ENCODE assay signal across 1 cellular context in the genomic region with DNA sequence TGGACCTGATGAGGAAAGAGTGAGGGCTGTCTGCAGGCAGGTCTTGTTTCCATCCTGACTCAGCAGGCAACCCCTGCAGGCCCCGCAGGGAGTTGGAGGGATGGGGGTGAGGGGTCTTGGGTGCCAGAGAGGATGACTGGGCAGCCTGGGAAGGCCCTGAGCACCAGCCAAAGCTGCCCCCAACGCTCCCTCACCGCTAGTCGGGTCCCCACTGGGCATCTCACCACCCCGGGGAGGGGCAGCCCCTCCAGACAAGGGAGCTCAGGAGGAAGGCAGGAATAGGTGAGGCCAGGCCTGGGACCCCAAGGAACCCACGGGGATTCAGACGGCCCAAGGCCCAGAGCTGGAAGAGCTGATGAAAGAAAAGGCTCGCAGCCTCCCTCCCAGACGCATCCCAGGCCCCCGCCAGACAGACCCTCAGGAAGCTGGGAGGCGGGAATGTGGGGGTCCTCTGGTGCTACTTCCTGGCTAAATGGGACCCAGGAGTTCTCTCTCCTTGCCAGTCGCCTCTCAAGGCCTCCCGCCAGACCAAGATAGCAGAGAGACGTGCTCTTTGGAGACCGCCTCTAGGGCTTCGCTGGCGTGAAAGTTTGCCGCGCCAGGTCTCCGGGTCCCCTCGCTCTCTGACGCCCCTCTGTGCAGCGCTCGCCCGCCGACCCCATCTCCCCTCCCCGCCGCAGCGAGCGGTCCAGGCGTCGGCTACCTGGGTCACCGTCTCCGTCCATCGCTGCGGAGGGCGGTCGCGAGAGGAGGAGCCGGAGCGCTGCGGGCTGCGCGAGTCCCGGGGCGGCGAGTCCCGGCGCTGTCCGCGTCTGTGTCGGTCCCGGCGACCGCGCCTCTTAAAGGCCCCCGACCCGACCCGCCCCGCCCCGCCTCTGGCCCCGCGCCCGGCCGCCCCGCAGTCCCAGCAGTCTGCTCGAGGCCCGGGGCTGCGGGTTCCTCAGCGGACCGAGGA.
TF ChIP-seq lines count a peak whose summit lies in the region.

A gene with protein sequence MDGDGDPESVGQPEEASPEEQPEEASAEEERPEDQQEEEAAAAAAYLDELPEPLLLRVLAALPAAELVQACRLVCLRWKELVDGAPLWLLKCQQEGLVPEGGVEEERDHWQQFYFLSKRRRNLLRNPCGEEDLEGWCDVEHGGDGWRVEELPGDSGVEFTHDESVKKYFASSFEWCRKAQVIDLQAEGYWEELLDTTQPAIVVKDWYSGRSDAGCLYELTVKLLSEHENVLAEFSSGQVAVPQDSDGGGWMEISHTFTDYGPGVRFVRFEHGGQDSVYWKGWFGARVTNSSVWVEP (minus strand): TSS at position 814 of the 955 bp plus-strand sequence. CDS start 89 bp downstream, at position 725.

TF ChIP-seq in HCT116, 20 proteins besides CTCF, POLR2A, EP300 and RAD21:
- TF ChIP-seq ZFX (IDR thresholded peaks at IDR 0.05) (no peak), POLR2AphosphoS5 (IDR thresholded peaks at IDR 0.05; ENCODE audit: low read depth, low read length) (peak; percentile 81), SRF (IDR thresholded peaks at IDR 0.05; ENCODE audit: low read depth) (no peak), SP1 (IDR thresholded peaks at IDR 0.05; ENCODE audit: low read depth) (no peak)
